1 cellular context compared by ENCODE assay signal in genomic region chr1:154757149-154757548, GRCh38.
TF ChIP-seq lines count a peak whose summit lies in the region.

No MANE protein-coding gene starts in this region.

TF ChIP-seq in K562, 482 proteins besides CTCF, POLR2A, EP300 and RAD21 (continued from another document):
- TF ChIP-seq ZFX (CRISPR knock-in tag; IDR thresholded peaks at IDR 0.05): peak; percentile 8; the same call in 1 of the 2 replicates
- no peak for TF ChIP-seq FUS (optimal IDR thresholded peaks at IDR 0.05; ENCODE audit: low read depth, low read length)
- no peak for TF ChIP-seq NFYB (IDR thresholded peaks at IDR 0.05; ENCODE audit: extremely low read depth, insufficient read length)
- TF ChIP-seq CCAR2 (IDR thresholded peaks at IDR 0.05; ENCODE audit: low read depth, low read length): no peak
- no peak for TF ChIP-seq E2F8 (IDR thresholded peaks at IDR 0.05; ENCODE audit: low read depth, partially characterized antibody)
TF ChIP-seq in K562: peak in this region for 2.
